ENCODE assay signal across 8 cellular contexts in genomic region chr1:150574260-150575071, GRCh38. TPM values are rescaled to one million over a fixed set of nuclear protein-coding genes. Genes with fewer than 3 reads are reported as not detected.
DNase-seq lines count a peak whose midpoint lies in the region; ATAC-seq and TF ChIP-seq lines count a peak whose summit lies in the region.

No MANE protein-coding gene starts in this region.

- no peak for ATAC-seq in HG03460 (IDR thresholded peaks at IDR 0.05; ENCODE audit: unreplicated experiment)

- no peaks in the 10 kb centered on the region for H3K27me3 ChIP-seq in CD8-positive, alpha-beta memory T cell (ENCODE audit: insufficient read depth, low read length, poor library complexity, severe bottlenecking)
- H3K27me3 ChIP-seq in OCI-LY1 (ENCODE audit: insufficient read depth, low read length) = no peaks in the 10 kb centered on the region
- no peaks in the 10 kb centered on the region for H3K27me3 ChIP-seq in endocrine pancreas (ENCODE audit: control insufficient read depth, insufficient read depth, low read length)
- no peaks in the 10 kb centered on the region for H3K27me3 ChIP-seq in ovary

- peaks cover 61% of the 10 kb centered on the region for H3K36me3 ChIP-seq in CD8-positive, alpha-beta memory T cell (ENCODE audit: insufficient read depth, low read length)
- H3K36me3 ChIP-seq in OCI-LY1 (ENCODE audit: insufficient read depth, low read length) (peaks cover 81% of the 10 kb centered on the region), endocrine pancreas (ENCODE audit: control insufficient read depth, insufficient read depth, low read length) (peaks cover 17% of the 10 kb centered on the region), ovary (no peaks in the 10 kb centered on the region)

- peak overlapping the region; percentile 86 to 99 (median 94) for H3K27ac Mint-ChIP-seq in CD8-positive, alpha-beta memory T cell

- no peak for TF ChIP-seq EP300 in ovary (IDR thresholded peaks at IDR 0.05)

- peak overlapping the region; percentile 68 for H3K4me3 ChIP-seq in CD8-positive, alpha-beta memory T cell (ENCODE audit: low read length)
- H3K4me3 ChIP-seq in OCI-LY1 (ENCODE audit: low read depth, low read length, poor library complexity, severe bottlenecking) = peak overlapping the region; percentile 93
- H3K4me3 ChIP-seq in endocrine pancreas (ENCODE audit: control insufficient read depth, insufficient read depth, low read length) = peak overlapping the region; percentile 99
- H3K4me3 ChIP-seq in ovary = peak overlapping the region; percentile 93

- H3K9me3 ChIP-seq in CD8-positive, alpha-beta memory T cell (ENCODE audit: low read length) = no peaks in the 10 kb centered on the region
- no peaks in the 10 kb centered on the region for H3K9me3 ChIP-seq in OCI-LY1 (ENCODE audit: low read length)
- H3K9me3 ChIP-seq in endocrine pancreas (ENCODE audit: control insufficient read depth, low read length) = no peaks in the 10 kb centered on the region
- no peaks in the 10 kb centered on the region for H3K9me3 ChIP-seq in ovary

- POLR2A ChIA-PET in CD8-positive, alpha-beta memory T cell (lab: Charles Lee) = interaction anchor here (12.5 kb wide), 1 partner anchor 11 kb away, joined by 486 read pairs; no protein-coding TSS in a partner anchor

- no peak overlapping the region for H3K27ac ChIP-seq in CD8-positive, alpha-beta memory T cell (ENCODE audit: low read depth, low read length)
- peak overlapping the region; percentile 99 for H3K27ac ChIP-seq in OCI-LY1 (ENCODE audit: low read depth, low read length, poor library complexity, severe bottlenecking)
- H3K27ac ChIP-seq in ovary = no peak overlapping the region

- TF ChIP-seq CTCF in OCI-LY1 (IDR thresholded peaks at IDR 0.05; ENCODE audit: low read length) (no peak), ovary (IDR thresholded peaks at IDR 0.05) (no peak)

- peaks cover 52% of the 10 kb centered on the region for H3K79me2 ChIP-seq in OCI-LY1 (ENCODE audit: insufficient read depth, low read length)

- H3K36me3 Mint-ChIP-seq in CD8-positive, alpha-beta memory T cell = peaks cover 54 to 92% (median 56%) of the 10 kb centered on the region in 3 donors

- CTCF ChIA-PET in CD8-positive, alpha-beta memory T cell (lab: Charles Lee) = interaction anchor here (1.4 to 16.7 kb wide), 3 partner anchors 12 to 46 kb away, joined by 4 to 325 read pairs (median 4); no protein-coding TSS in a partner anchor

- H4K20me1 ChIP-seq in OCI-LY1 (ENCODE audit: insufficient read depth, low read length) = 0 out of 2 replicates have a peak, but pooled peaks cover 5% of the 10 kb centered on the region

- H3K4me2 ChIP-seq in OCI-LY1 (ENCODE audit: low read length) = peak overlapping the region; percentile 94

- DNase-seq in CD8-positive, alpha-beta memory T cell = no peak
- peak in 2 of 5 donors; percentile 1 to 13 for DNase-seq in ovary
- no peak for DNase-seq in NCI-H1105 (lab: John Stamatoyannopoulos, UW)
- no peak for DNase-seq in activated effector memory CD4-positive, alpha-beta T cell treated with anti-CD3 and anti-CD28 coated beads, Interleukin-2, amount 50 U/mL, for 16 hours
- DNase-seq in NCI-H2081 treated with DMSO at 0.1 percent for 48 hours (lab: John Stamatoyannopoulos, UW) = no peak

- H3K4me1 ChIP-seq in CD8-positive, alpha-beta memory T cell (ENCODE audit: insufficient read depth, low read length) = peaks cover 49% of the 10 kb centered on the region
- H3K4me1 ChIP-seq in OCI-LY1 (ENCODE audit: insufficient read depth, low read length, severe bottlenecking) = peaks cover 70% of the 10 kb centered on the region
- H3K4me1 ChIP-seq in endocrine pancreas (ENCODE audit: control insufficient read depth, insufficient read depth, low read length) = peaks cover 14% of the 10 kb centered on the region
- H3K4me1 ChIP-seq in ovary (ENCODE audit: insufficient read depth) = peaks cover 12% of the 10 kb centered on the region

- intact Hi-C loops in ovary (cut with DNase I) = no loop called here

- H3K9me2 ChIP-seq in OCI-LY1 (ENCODE audit: low read depth, low read length) = no peaks in the 10 kb centered on the region

- peaks cover 10% of the 10 kb centered on the region; the same call in 1 of the 2 replicates for H3F3A ChIP-seq in OCI-LY1 (ENCODE audit: insufficient read depth, low read length)

- H3K9ac ChIP-seq in OCI-LY1 (ENCODE audit: low read length) (peak overlapping the region; percentile 19; the same call in 1 of the 2 replicates), endocrine pancreas (ENCODE audit: control insufficient read depth, insufficient read depth, low read length) (peak overlapping the region; percentile 30)

- TF ChIP-seq POLR2A in ovary (IDR thresholded peaks at IDR 0.05) = no peak

- H3K27me3 Mint-ChIP-seq in CD8-positive, alpha-beta memory T cell = peaks cover 0 to 18% of the 10 kb centered on the region in 2 donors

- peak overlapping the region; percentile 96 to 100 (median 99) for H3K4me3 Mint-ChIP-seq in CD8-positive, alpha-beta memory T cell

- peaks cover 54 to 67% (median 59%) of the 10 kb centered on the region in 3 donors for H3K4me1 Mint-ChIP-seq in CD8-positive, alpha-beta memory T cell

- WGBS in ovary, 3 donors = 24 to 38% (median 37%) methylated on average over 6 of the region's 6 CpGs

- peaks cover 0 to 4% (median 4%) of the 10 kb centered on the region in 5 donors for H3K9me3 Mint-ChIP-seq in CD8-positive, alpha-beta memory T cell

- no peak overlapping the region for H2AFZ ChIP-seq in OCI-LY1 (ENCODE audit: low read length)

RNA-seq across cellular contexts. Expression of gene MCL1, which starts 4.9 kb away (rescaled TPM):
- 100 to 1,000 TPM; 211 to 216 TPM for total RNA-seq in CD8-positive, alpha-beta memory T cell
- 168 TPM for polyA plus RNA-seq in CD8-positive, alpha-beta memory T cell
- total RNA-seq in ovary = 100 to 1,000 TPM in 6 of 7 donors, 10 to 100 TPM in 1; 91.1 to 280 (median 145) TPM
- 100 to 1,000 TPM in 1 of 2 donors, 10 to 100 TPM in 1; 74.2 to 209 TPM for polyA plus RNA-seq in ovary

RNA-seq across cellular contexts. Expression of gene ADAMTSL4, which starts 25.3 kb away (rescaled TPM):
- total RNA-seq in CD8-positive, alpha-beta memory T cell = under 1 TPM; 0.22 to 0.31 TPM
- polyA plus RNA-seq in CD8-positive, alpha-beta memory T cell = not detected
- total RNA-seq in ovary = 10 to 100 TPM; 11.6 to 86.6 (median 22.5) TPM
- polyA plus RNA-seq in ovary = 10 to 100 TPM in 1 of 2 donors, 1 to 10 TPM in 1; 8.8 to 12.1 TPM

RNA-seq across cellular contexts. Expression of gene ENSA, which starts 54.9 kb away (rescaled TPM):
- total RNA-seq in CD8-positive, alpha-beta memory T cell = 100 to 1,000 TPM; 249 to 252 TPM
- 72.5 TPM for polyA plus RNA-seq in CD8-positive, alpha-beta memory T cell
- total RNA-seq in ovary = 100 to 1,000 TPM; 134 to 196 (median 152) TPM
- polyA plus RNA-seq in ovary = 100 to 1,000 TPM; 111 to 193 TPM

RNA-seq across cellular contexts. Expression of gene FALEC, which starts 58.9 kb away (rescaled TPM):
- not detected for total RNA-seq in CD8-positive, alpha-beta memory T cell
- not detected for polyA plus RNA-seq in CD8-positive, alpha-beta memory T cell
- 1 to 10 TPM in 1 of 7 donors, under 1 TPM in 2, not detected in 4; 0.69 to 1.7 (median 0.86) TPM for total RNA-seq in ovary
- polyA plus RNA-seq in ovary = under 1 TPM in 1 of 2 donors, not detected in 1; 0.51 TPM

Comparison
In these comparisons a context has a peak if more than half of its experiments do, and no peak if none do; other contexts are left out.
1. RNA of gene ADAMTSL4, which starts 25.3 kb away (total RNA-seq): 11.6 to 86.6 TPM in ovary; 0.22 to 0.31 TPM in CD8-positive, alpha-beta memory T cell; every median in the first group is over 4 times any median in the second.
2. Peak in every context shown above with its lines, with median percentiles within 50 percentile points of each other: H3K4me3 ChIP-seq.